ENCODE assay signal across 8 cellular contexts in genomic region chr10:125000366-125001312, GRCh38. TPM values are rescaled to one million over a fixed set of nuclear protein-coding genes. Genes with fewer than 3 reads are reported as not detected.
DNase-seq lines count a peak whose midpoint lies in the region; ATAC-seq and TF ChIP-seq lines count a peak whose summit lies in the region.

No MANE protein-coding gene starts in this region.

- no peak overlapping the region for H3K4me3 ChIP-seq in GM23338
- no peak overlapping the region for H3K4me3 ChIP-seq in CD8-positive, alpha-beta memory T cell (ENCODE audit: low read length)

- H4K20me1 ChIP-seq in GM23338 (replicated peaks; ENCODE audit: insufficient read depth): peaks cover 22% of the 10 kb centered on the region; the same call in 1 of the 2 replicates

- no peak overlapping the region; the same call in 2 of the 3 replicates for H3K4me3 Mint-ChIP-seq in GM23338
- no peak overlapping the region for H3K4me3 Mint-ChIP-seq in CD8-positive, alpha-beta memory T cell

- ATAC-seq in GM23338: peak; percentile 8
- ATAC-seq in left ventricle myocardium superior: peak; percentile 52
- peak; percentile 8 for ATAC-seq in sciatic nerve
- no peak for ATAC-seq in GM19023 (IDR thresholded peaks at IDR 0.05; ENCODE audit: unreplicated experiment)

- H3K36me3 Mint-ChIP-seq in GM23338 (ENCODE audit: low read depth): peaks cover 93% of the 10 kb centered on the region
- no peaks in the 10 kb centered on the region for H3K36me3 Mint-ChIP-seq in CD8-positive, alpha-beta memory T cell

- peak in 1 of 2 experiments; percentile 41; a peak in 2 of 4 replicates for TF ChIP-seq CTCF in GM23338 (conservative IDR thresholded peaks at IDR 0.05; ENCODE audit: low read depth in 2 of 2)

- H3K4me2 ChIP-seq in GM23338: no peak overlapping the region

- peaks cover 12% of the 10 kb centered on the region; the same call in 1 of the 2 replicates for H3K36me3 ChIP-seq in GM23338 (ENCODE audit: insufficient read depth)
- no peaks in the 10 kb centered on the region for H3K36me3 ChIP-seq in CD8-positive, alpha-beta memory T cell (ENCODE audit: insufficient read depth, low read length)

- peaks cover 58% of the 10 kb centered on the region for H3K27me3 Mint-ChIP-seq in GM23338 (ENCODE audit: insufficient read depth, low read depth, poor library complexity)
- peaks cover 0 to 4% of the 10 kb centered on the region in 2 donors for H3K27me3 Mint-ChIP-seq in CD8-positive, alpha-beta memory T cell

- H3K79me2 ChIP-seq in GM23338 (replicated peaks; ENCODE audit: insufficient read depth): peaks cover 24% of the 10 kb centered on the region

- intact Hi-C loops in left ventricle myocardium superior (cut with micrococcal nuclease): no loop called here
- intact Hi-C loops in sciatic nerve (cut with DNase I): no loop called here

- H3F3A ChIP-seq in GM23338 (replicated peaks; ENCODE audit: low read depth): peaks cover 14% of the 10 kb centered on the region

- H3K9me3 Mint-ChIP-seq in GM23338: peaks cover 3% of the 10 kb centered on the region; the same call in 1 of the 3 replicates
- H3K9me3 Mint-ChIP-seq in CD8-positive, alpha-beta memory T cell: no peaks in the 10 kb centered on the region

- peak overlapping the region; percentile 74; the same call in 1 of the 2 replicates for H3K27ac Mint-ChIP-seq in GM23338
- no peak overlapping the region for H3K27ac Mint-ChIP-seq in CD8-positive, alpha-beta memory T cell

- POLR2A ChIA-PET in CD8-positive, alpha-beta memory T cell (lab: Charles Lee): no interaction called here

- no peaks in the 10 kb centered on the region for H3K4me1 ChIP-seq in GM23338 (ENCODE audit: insufficient read depth)
- no peaks in the 10 kb centered on the region for H3K4me1 ChIP-seq in CD8-positive, alpha-beta memory T cell (ENCODE audit: insufficient read depth, low read length)

- peak; percentile 41 for DNase-seq in GM23338 (ENCODE audit: low spot score)
- peak in 36 of 58 donors; percentile 27 to 76 (median 50) for DNase-seq in anterior cingulate cortex (lab: John Stamatoyannopoulos, UW)
- DNase-seq in left ventricle myocardium superior: no peak
- peak; percentile 61 for DNase-seq in sciatic nerve (ENCODE audit: low spot score)
- DNase-seq in NCI-H1694 treated with DMSO at 0.1 percent for 48 hours (lab: John Stamatoyannopoulos, UW): no peak
- DNase-seq in CD8-positive, alpha-beta memory T cell: no peak
- DNase-seq in DMS153 (lab: John Stamatoyannopoulos, UW): no peak

- H3K9me2 ChIP-seq in GM23338 (ENCODE audit: insufficient read depth): no peaks in the 10 kb centered on the region

- no peaks in the 10 kb centered on the region for H3K27me3 ChIP-seq in GM23338 (ENCODE audit: insufficient read depth)
- no peaks in the 10 kb centered on the region for H3K27me3 ChIP-seq in CD8-positive, alpha-beta memory T cell (ENCODE audit: insufficient read depth, low read length, poor library complexity, severe bottlenecking)

- no peaks in the 10 kb centered on the region for H3K9me3 ChIP-seq in CD8-positive, alpha-beta memory T cell (ENCODE audit: low read length)

- no peak overlapping the region for H2AFZ ChIP-seq in GM23338

- 0 out of 2 replicates have a peak overlapping the region, but pooled peaks have one; percentile 50 for H3K27ac ChIP-seq in GM23338 (ENCODE audit: low read depth)
- no peak overlapping the region for H3K27ac ChIP-seq in CD8-positive, alpha-beta memory T cell (ENCODE audit: low read depth, low read length)

- peaks cover 7% of the 10 kb centered on the region for H3K4me1 Mint-ChIP-seq in GM23338
- H3K4me1 Mint-ChIP-seq in CD8-positive, alpha-beta memory T cell: no peaks in the 10 kb centered on the region

- CTCF ChIA-PET in CD8-positive, alpha-beta memory T cell (lab: Charles Lee): no interaction called here

TF ChIP-seq in GM23338, 12 proteins besides CTCF, POLR2A, EP300 and RAD21:
- TF ChIP-seq POLR2AphosphoS5 (IDR thresholded peaks at IDR 0.05; ENCODE audit: low read depth): peak; percentile 0
- TF ChIP-seq, protein P1, sequence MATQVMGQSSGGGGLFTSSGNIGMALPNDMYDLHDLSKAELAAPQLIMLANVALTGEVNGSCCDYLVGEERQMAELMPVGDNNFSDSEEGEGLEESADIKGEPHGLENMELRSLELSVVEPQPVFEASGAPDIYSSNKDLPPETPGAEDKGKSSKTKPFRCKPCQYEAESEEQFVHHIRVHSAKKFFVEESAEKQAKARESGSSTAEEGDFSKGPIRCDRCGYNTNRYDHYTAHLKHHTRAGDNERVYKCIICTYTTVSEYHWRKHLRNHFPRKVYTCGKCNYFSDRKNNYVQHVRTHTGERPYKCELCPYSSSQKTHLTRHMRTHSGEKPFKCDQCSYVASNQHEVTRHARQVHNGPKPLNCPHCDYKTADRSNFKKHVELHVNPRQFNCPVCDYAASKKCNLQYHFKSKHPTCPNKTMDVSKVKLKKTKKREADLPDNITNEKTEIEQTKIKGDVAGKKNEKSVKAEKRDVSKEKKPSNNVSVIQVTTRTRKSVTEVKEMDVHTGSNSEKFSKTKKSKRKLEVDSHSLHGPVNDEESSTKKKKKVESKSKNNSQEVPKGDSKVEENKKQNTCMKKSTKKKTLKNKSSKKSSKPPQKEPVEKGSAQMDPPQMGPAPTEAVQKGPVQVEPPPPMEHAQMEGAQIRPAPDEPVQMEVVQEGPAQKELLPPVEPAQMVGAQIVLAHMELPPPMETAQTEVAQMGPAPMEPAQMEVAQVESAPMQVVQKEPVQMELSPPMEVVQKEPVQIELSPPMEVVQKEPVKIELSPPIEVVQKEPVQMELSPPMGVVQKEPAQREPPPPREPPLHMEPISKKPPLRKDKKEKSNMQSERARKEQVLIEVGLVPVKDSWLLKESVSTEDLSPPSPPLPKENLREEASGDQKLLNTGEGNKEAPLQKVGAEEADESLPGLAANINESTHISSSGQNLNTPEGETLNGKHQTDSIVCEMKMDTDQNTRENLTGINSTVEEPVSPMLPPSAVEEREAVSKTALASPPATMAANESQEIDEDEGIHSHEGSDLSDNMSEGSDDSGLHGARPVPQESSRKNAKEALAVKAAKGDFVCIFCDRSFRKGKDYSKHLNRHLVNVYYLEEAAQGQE (IDR thresholded peaks at IDR 0.05; ENCODE audit: unreplicated experiment): no peak
TF ChIP-seq in GM23338: peak in this region for 1.

RNA-seq across cellular contexts. Expression of gene ZRANB1, which starts 58.7 kb away (rescaled TPM):
- 26.7 and 27.8 TPM in 2 replicates for total RNA-seq in GM23338 (2014; rRNA removed; shearing (Covaris generic))
- polyA plus RNA-seq in GM23338 (2016; fragmentation: Nextera tagmentation; extraction: Ambion mirVana): 2.6 and 4.2 TPM in 2 replicates
- 25.3 TPM for total RNA-seq in left ventricle myocardium superior
- total RNA-seq in sciatic nerve: 27.6 TPM
- total RNA-seq in CD8-positive, alpha-beta memory T cell: 10 to 100 TPM; 16.7 to 16.9 TPM
- polyA plus RNA-seq in CD8-positive, alpha-beta memory T cell: 11.8 TPM

Comparison
In these comparisons a context has a peak if more than half of its experiments do, and no peak if none do; other contexts are left out.
1. DNase-seq: peak in GM23338 (single experiment), anterior cingulate cortex (36 of 58) and sciatic nerve (single experiment); none in left ventricle myocardium superior (single experiment), NCI-H1694 treated with DMSO at 0.1 percent for 48 hours (single experiment), CD8-positive, alpha-beta memory T cell (0 of 5) and DMS153 (single experiment).